12 cellular contexts compared by ENCODE assay signal in the genomic region with DNA sequence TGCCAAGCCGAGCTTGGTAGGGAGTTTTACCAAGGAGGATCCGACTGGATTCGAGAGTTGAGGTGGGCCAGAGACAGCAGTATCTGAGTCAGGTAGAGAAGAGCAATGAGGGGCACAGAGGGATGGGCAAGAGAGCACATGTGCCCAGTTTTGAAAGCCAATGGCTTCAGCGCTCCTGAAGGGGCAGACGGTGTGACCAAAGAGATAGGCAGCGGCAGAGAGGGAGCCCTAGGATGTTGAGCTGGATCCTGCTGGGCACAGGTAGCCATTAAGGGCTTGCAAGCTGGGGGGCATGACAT. TPM values are rescaled to one million over a fixed set of nuclear protein-coding genes. Genes with fewer than 3 reads are reported as not detected.
DNase-seq lines count a peak whose midpoint lies in the region; ATAC-seq, FAIRE-seq and TF ChIP-seq lines count a peak whose summit lies in the region.
"Had no signal": no experiment of that assay in that cellular context is flagged by ENCODE, and none has a peak within 500 bp of the region (broad histone marks: within the 10 kb centered on the region; RNA-seq: fewer than 3 reads in every experiment).

No MANE protein-coding gene starts in this region.

- POLR2A ChIA-PET in HCT116 (lab: Charles Lee): no interaction called here

- H3K36me3 ChIP-seq in HCT116 (ENCODE audit: control insufficient read depth in 1 of 2, insufficient read depth in 2 of 2, low read length in 2 of 2) (peaks cover 0 to 12% of the 10 kb centered on the region in 2 experiments; a peak in 1 of 4 replicates), small intestine (ENCODE audit: control insufficient read depth in 2 of 2, insufficient read depth in 2 of 2, low read length in 2 of 2) (no peaks in the 10 kb centered on the region)
- H3K36me3 ChIP-seq: ascending aorta, SJSA1, thoracic aorta had no signal

- TF ChIP-seq CTCF in HCT116 (IDR thresholded peaks at IDR 0.05 in 2 of 3, conservative IDR thresholded peaks at IDR 0.05 in 1 of 3; ENCODE audit: borderline replicate concordance in 1 of 3, insufficient read depth in 1 of 3, low read depth in 2 of 3, low read length in 2 of 3): no peak

- 9 to 50% (median 15%) methylated on average over 6 of the region's 6 CpGs for WGBS in small intestine, 3 donors

- intact Hi-C loops in HCT116 (cut with micrococcal nuclease): no loop called here

- CTCF ChIA-PET in HCT116 (lab: Charles Lee): interaction anchor here (1.5 to 6.8 kb wide), 4 partner anchors 16 to 430 kb away, joined by 3 to 64 read pairs (median 12); no protein-coding TSS in a partner anchor
- CTCF ChIA-PET in activated CD8-positive, alpha-beta memory T cell treated with anti-CD3 and anti-CD28 coated beads, Interleukin-2, amount 10 ng/mL, durations not matched to agents 7 days and 5 days (lab: Charles Lee): interaction anchor here (1.3 to 7.1 kb wide), 4 partner anchors 10 to 427 kb away, joined by 3 to 64 read pairs (median 26); no protein-coding TSS in a partner anchor

- no peaks in the 10 kb centered on the region for H4K20me1 ChIP-seq in HCT116 (ENCODE audit: insufficient read depth)

- no peak overlapping the region for H3K27ac Mint-ChIP-seq in immature natural killer cell
- H3K27ac Mint-ChIP-seq in activated CD8-positive, alpha-beta memory T cell treated with anti-CD3 and anti-CD28 coated beads, Interleukin-2, amount 10 ng/mL, durations not matched to agents 7 days and 5 days: no peak overlapping the region

- H3K27me3 ChIP-seq in HCT116 (ENCODE audit: insufficient read depth, low read length) (no peaks in the 10 kb centered on the region), small intestine (ENCODE audit: control insufficient read depth in 2 of 2, insufficient read depth in 2 of 2, low read length in 2 of 2) (no peaks in the 10 kb centered on the region)

- H3K27me3 Mint-ChIP-seq in immature natural killer cell (ENCODE audit: low read depth in 3 of 3): peaks cover 0 to 7% (median 2%) of the 10 kb centered on the region in 3 donors
- H3K27me3 Mint-ChIP-seq in activated CD8-positive, alpha-beta memory T cell treated with anti-CD3 and anti-CD28 coated beads, Interleukin-2, amount 10 ng/mL, durations not matched to agents 7 days and 5 days: peaks cover 40% of the 10 kb centered on the region

- no peak for TF ChIP-seq RAD21 in HCT116 (IDR thresholded peaks at IDR 0.05; ENCODE audit: low read depth)

- peaks cover 21% of the 10 kb centered on the region for H3K79me2 ChIP-seq in HCT116 (ENCODE audit: insufficient read depth, low read length)

- H3K4me3 ChIP-seq in HCT116 (replicated peaks in 1 of 2; ENCODE audit: low read depth in 1 of 2, low read length in 2 of 2) (peak overlapping the region; percentile 77 to 96), small intestine (ENCODE audit: low read depth in 1 of 2, low read length in 2 of 2) (peak overlapping the region; percentile 19 to 49)

- RAD21 ChIA-PET in HCT116 (lab: Charles Lee; ENCODE audit: low non-redundant PET in 1 of 2, low total read pairs in 2 of 2, uncharacterized antibody in 2 of 2, unreplicated experiment in 2 of 2): interaction anchor here in 1 of 2 experiments (1.6 kb wide), 1 partner anchor 24 kb away, joined by 4 read pairs; no protein-coding TSS in a partner anchor

- H3K27ac ChIP-seq in HCT116 (ENCODE audit: low read depth, low read length): peak overlapping the region; percentile 80
- H3K27ac ChIP-seq in small intestine (ENCODE audit: low read depth in 1 of 2, low read length in 1 of 2): peak overlapping the region; percentile 45 to 72
- H3K27ac ChIP-seq: ascending aorta, SJSA1, thoracic aorta had no signal

- H3K4me1 ChIP-seq in HCT116 (ENCODE audit: control insufficient read depth in 1 of 2, insufficient read depth in 2 of 2, low read length in 2 of 2): peaks cover 6 to 13% of the 10 kb centered on the region in 2 experiments; a peak in 3 of 4 replicates
- peaks cover 0 to 6% of the 10 kb centered on the region in 2 donors for H3K4me1 ChIP-seq in small intestine (ENCODE audit: control insufficient read depth in 2 of 2, insufficient read depth in 1 of 2, low read depth in 1 of 2, low read length in 1 of 2)

- BruUV-seq in HCT116 (replicated peaks; lab: Mats Ljungman, UMichigan): no TSS peak

- H3K9me2 ChIP-seq in HCT116 (ENCODE audit: insufficient read depth): no peaks in the 10 kb centered on the region

- no peak for DNase-seq in HCT116 (ENCODE audit: low read depth, low spot score)
- DNase-seq in SW480 (ENCODE audit: low spot score): peak; percentile 53
- no peak for DNase-seq in immature natural killer cell
- DNase-seq in small intestine: no peak
- no peak for DNase-seq in activated CD8-positive, alpha-beta memory T cell treated with anti-CD3 and anti-CD28 coated beads, Interleukin-2, amount 10 ng/mL, durations not matched to agents 7 days and 5 days
- no peak for DNase-seq in LoVo (ENCODE audit: low spot score)
- no peak for DNase-seq in RKO (ENCODE audit: low spot score)
- DNase-seq in NCI-H510A (lab: John Stamatoyannopoulos, UW): no peak
- DNase-seq: NCI-H2171 treated with DMSO at 0.1 percent for 48 hours had no signal

- no peaks in the 10 kb centered on the region for H3K9me3 Mint-ChIP-seq in immature natural killer cell
- no peaks in the 10 kb centered on the region for H3K9me3 Mint-ChIP-seq in activated CD8-positive, alpha-beta memory T cell treated with anti-CD3 and anti-CD28 coated beads, Interleukin-2, amount 10 ng/mL, durations not matched to agents 7 days and 5 days (ENCODE audit: low read depth)

- peak overlapping the region; percentile 94 for H3K9ac ChIP-seq in HCT116 (ENCODE audit: low read length)

- TF ChIP-seq POLR2A in HCT116 (IDR thresholded peaks at IDR 0.05; ENCODE audit: borderline replicate concordance, extremely low read depth, insufficient read depth, insufficient read length): no peak

- no peak; the same call in 1 of the 2 replicates for ATAC-seq in HCT116
- no peak for ATAC-seq in activated CD8-positive, alpha-beta memory T cell treated with anti-CD3 and anti-CD28 coated beads, Interleukin-2, amount 10 ng/mL, durations not matched to agents 7 days and 5 days

- peak overlapping the region in 3 of 5 donors; percentile 0 to 41 (median 31) for H3K4me3 Mint-ChIP-seq in immature natural killer cell
- no peak overlapping the region for H3K4me3 Mint-ChIP-seq in activated CD8-positive, alpha-beta memory T cell treated with anti-CD3 and anti-CD28 coated beads, Interleukin-2, amount 10 ng/mL, durations not matched to agents 7 days and 5 days

- H3K4me1 Mint-ChIP-seq in immature natural killer cell: peaks cover 9 to 14% of the 10 kb centered on the region in 2 donors
- peaks cover 9% of the 10 kb centered on the region for H3K4me1 Mint-ChIP-seq in activated CD8-positive, alpha-beta memory T cell treated with anti-CD3 and anti-CD28 coated beads, Interleukin-2, amount 10 ng/mL, durations not matched to agents 7 days and 5 days

- H3K36me3 Mint-ChIP-seq in immature natural killer cell: no peaks in the 10 kb centered on the region
- H3K36me3 Mint-ChIP-seq in activated CD8-positive, alpha-beta memory T cell treated with anti-CD3 and anti-CD28 coated beads, Interleukin-2, amount 10 ng/mL, durations not matched to agents 7 days and 5 days: no peaks in the 10 kb centered on the region

- H3K9me3 ChIP-seq in HCT116 (ENCODE audit: control insufficient read depth in 1 of 2, insufficient read depth in 1 of 2, low read depth in 1 of 2, low read length in 2 of 2): no peaks in the 10 kb centered on the region
- H3K9me3 ChIP-seq in small intestine (ENCODE audit: control insufficient read depth, low read depth): no peaks in the 10 kb centered on the region
- H3K9me3 ChIP-seq: ascending aorta, SJSA1, thoracic aorta had no signal

- FAIRE-seq in small intestine (lab: Jason Lieb, UNC): no peak

- H2AFZ ChIP-seq in HCT116 (ENCODE audit: low read depth, low read length, poor library complexity, severe bottlenecking): peak overlapping the region; percentile 58

- peak overlapping the region; percentile 96 for H3K4me2 ChIP-seq in HCT116 (ENCODE audit: low read length)

TF ChIP-seq in HCT116, 20 proteins besides CTCF, POLR2A, EP300 and RAD21 (continues in another document):
- TF ChIP-seq EZH2 (IDR thresholded peaks at IDR 0.05): no peak
- TF ChIP-seq TCF7L2 (IDR thresholded peaks at IDR 0.05; ENCODE audit: borderline replicate concordance, extremely low read depth, insufficient read depth, insufficient read length): no peak

RNA-seq across cellular contexts. Expression of gene FGFR4, which starts 0.9 kb away (rescaled TPM):
- 78.1 TPM for total RNA-seq in HCT116 (2021; ENCODE audit: unreplicated experiment)
- polyA plus RNA-seq in HCT116 (2012): 63.9 and 86.8 TPM in 2 replicates
- not detected for polyA plus RNA-seq in immature natural killer cell
- polyA plus RNA-seq in small intestine: 10 to 100 TPM in 1 of 3 donors, 1 to 10 TPM in 2; 7.6 to 69.6 (median 9.7) TPM
- total RNA-seq in activated CD8-positive, alpha-beta memory T cell treated with anti-CD3 and anti-CD28 coated beads, Interleukin-2, amount 10 ng/mL, durations not matched to agents 7 days and 5 days: 1 to 10 TPM in 1 of 2 experiments, under 1 TPM in 1; 0.29 to 1.1 TPM

RNA-seq across cellular contexts. Expression of gene NSD1, which starts 45.9 kb away (rescaled TPM):
- total RNA-seq in HCT116 (2021; ENCODE audit: unreplicated experiment): 58.8 TPM
- polyA plus RNA-seq in HCT116 (2012): 10.3 and 13.0 TPM in 2 replicates
- polyA plus RNA-seq in immature natural killer cell: 10 to 100 TPM; 17.3 to 92.9 (median 19.7) TPM
- polyA plus RNA-seq in small intestine: 10 to 100 TPM in 1 of 3 donors, 1 to 10 TPM in 2; 4.3 to 17.7 (median 5.4) TPM
- 100 to 1,000 TPM in 1 of 2 experiments, 10 to 100 TPM in 1; 94.6 to 114 TPM for total RNA-seq in activated CD8-positive, alpha-beta memory T cell treated with anti-CD3 and anti-CD28 coated beads, Interleukin-2, amount 10 ng/mL, durations not matched to agents 7 days and 5 days

Comparison
In these comparisons a context has a peak if more than half of its experiments do, and no peak if none do; other contexts are left out.
1. RNA of gene FGFR4, which starts 0.9 kb away (total RNA-seq): 78.1 TPM in HCT116 (single experiment); 0.29 to 1.1 TPM in activated CD8-positive, alpha-beta memory T cell treated with anti-CD3 and anti-CD28 coated beads, Interleukin-2, amount 10 ng/mL, durations not matched to agents 7 days and 5 days; every median in the first group is over 10 times any median in the second.